Comparison of ENCODE assay signal across 8 cellular contexts in the genomic region with DNA sequence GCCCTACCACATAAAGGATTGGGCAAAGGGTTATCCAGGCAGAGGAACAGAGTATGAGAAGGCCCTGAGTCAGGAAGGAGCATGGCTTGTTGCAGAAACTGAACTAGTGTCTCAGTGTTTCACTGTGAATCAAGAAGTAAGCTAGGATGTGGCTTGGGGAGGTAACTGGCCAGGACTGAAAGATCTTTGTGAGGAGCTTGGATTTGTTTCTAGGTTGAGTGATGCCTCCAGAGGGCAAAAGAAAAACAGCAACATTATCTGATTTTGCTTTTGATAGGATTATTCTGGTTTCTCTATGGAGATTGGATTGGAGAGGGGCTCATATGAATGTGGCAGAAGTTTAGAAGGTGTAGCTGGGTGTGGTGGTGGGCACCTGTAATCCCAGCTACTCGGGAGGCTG.
DNase-seq lines count a peak whose midpoint lies in the region; FAIRE-seq and TF ChIP-seq lines count a peak whose summit lies in the region.

No MANE protein-coding gene starts in this region.

- H3K4me3 ChIP-seq in fibroblast of pulmonary artery (replicated peaks; ENCODE audit: low read depth, low read length) (no peak overlapping the region), esophagus muscularis mucosa (no peak overlapping the region)

- H3K4me1 ChIP-seq in esophagus muscularis mucosa, result peaks cover 0 to 37% (median 19%) of the 10 kb centered on the region in 4 donors

- WGBS in esophagus muscularis mucosa, result 94% methylated on average over 1 of the region's 1 CpG

- intact Hi-C loops in esophagus muscularis mucosa (cut with DNase I), result no loop called here

- TF ChIP-seq CTCF in AG09319 (IDR thresholded peaks at IDR 0.05; ENCODE audit: low read depth, low read length) (peak; percentile 5), fibroblast of pulmonary artery (IDR thresholded peaks at IDR 0.05; ENCODE audit: low read length, missing control alignments) (peak; percentile 23), esophagus muscularis mucosa (IDR thresholded peaks at IDR 0.05) (peak in 1 of 3 experiments; percentile 9)

- no peak for TF ChIP-seq POLR2A in esophagus muscularis mucosa (IDR thresholded peaks at IDR 0.05; ENCODE audit: low read depth)

- FAIRE-seq in GM19239 (lab: Jason Lieb, UNC), result peak; percentile 23

- H3K27ac ChIP-seq in esophagus muscularis mucosa (replicated peaks in 1 of 4), result no peak overlapping the region

- in situ Hi-C loops in G401 (cut with HindIII; ENCODE audit: low sequenced_read_pairs), result no loop called here

- no peaks in the 10 kb centered on the region for H3K27me3 ChIP-seq in esophagus muscularis mucosa

- DNase-seq in AG09319 (ENCODE audit: extremely low read depth, low read depth) (no peak), GM19239 (ENCODE audit: insufficient read length, low spot score) (no peak), NCI-H226 (peak; percentile 24), fibroblast of pulmonary artery (ENCODE audit: low read depth) (no peak), esophagus muscularis mucosa (ENCODE audit: extremely low spot score) (no peak), G401 (ENCODE audit: low spot score) (no peak), NCI-H1436 treated with DMSO at 0.1 percent for 48 hours (lab: John Stamatoyannopoulos, UW) (no peak)
- DNase-seq in activated CD8-positive, alpha-beta memory T cell treated with anti-CD3 and anti-CD28 coated beads, Interleukin-2, amount 50 U/mL, for 48 hours, result no peak

- H3K36me3 ChIP-seq in esophagus muscularis mucosa, result no peaks in the 10 kb centered on the region

- H3K9me3 ChIP-seq in esophagus muscularis mucosa, result no peaks in the 10 kb centered on the region

- no peak for TF ChIP-seq EP300 in esophagus muscularis mucosa (IDR thresholded peaks at IDR 0.05)
